In genomic region chr1:91847851-91848250, GRCh38 we compare ENCODE assay signal across 1 cellular context.
TF ChIP-seq lines count a peak whose summit lies in the region.

No MANE protein-coding gene starts in this region.

TF ChIP-seq in IMR-90, 13 proteins besides CTCF, POLR2A, EP300 and RAD21 (continued from another document):
- no peak for TF ChIP-seq SMC3 (IDR thresholded peaks at IDR 0.05; ENCODE audit: low read depth, low read length)
- no peak for TF ChIP-seq CHD1 (IDR thresholded peaks at IDR 0.05; ENCODE audit: low read depth, low read length)
- TF ChIP-seq RCOR1 (IDR thresholded peaks at IDR 0.05; ENCODE audit: insufficient replicate concordance, low read length) = no peak
- TF ChIP-seq, protein P1, sequence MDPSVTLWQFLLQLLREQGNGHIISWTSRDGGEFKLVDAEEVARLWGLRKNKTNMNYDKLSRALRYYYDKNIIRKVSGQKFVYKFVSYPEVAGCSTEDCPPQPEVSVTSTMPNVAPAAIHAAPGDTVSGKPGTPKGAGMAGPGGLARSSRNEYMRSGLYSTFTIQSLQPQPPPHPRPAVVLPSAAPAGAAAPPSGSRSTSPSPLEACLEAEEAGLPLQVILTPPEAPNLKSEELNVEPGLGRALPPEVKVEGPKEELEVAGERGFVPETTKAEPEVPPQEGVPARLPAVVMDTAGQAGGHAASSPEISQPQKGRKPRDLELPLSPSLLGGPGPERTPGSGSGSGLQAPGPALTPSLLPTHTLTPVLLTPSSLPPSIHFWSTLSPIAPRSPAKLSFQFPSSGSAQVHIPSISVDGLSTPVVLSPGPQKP (IDR thresholded peaks at IDR 0.05; ENCODE audit: borderline replicate concordance, low read depth, low read length) = no peak
- TF ChIP-seq RFX5 (IDR thresholded peaks at IDR 0.05; ENCODE audit: low read depth, low read length) = no peak
- no peak for TF ChIP-seq CEBPB (IDR thresholded peaks at IDR 0.05; ENCODE audit: low read depth, low read length)
- no peak for TF ChIP-seq BHLHE40 (IDR thresholded peaks at IDR 0.05; ENCODE audit: low read depth, low read length)
- TF ChIP-seq MXI1 (IDR thresholded peaks at IDR 0.05; ENCODE audit: borderline replicate concordance, low read depth, low read length) = no peak
- no peak for TF ChIP-seq MAFK (IDR thresholded peaks at IDR 0.05; ENCODE audit: low read depth, low read length)
- no peak for TF ChIP-seq USF2 (IDR thresholded peaks at IDR 0.05; ENCODE audit: low read depth, low read length)
- no peak for TF ChIP-seq MAZ (IDR thresholded peaks at IDR 0.05; ENCODE audit: borderline replicate concordance, low read depth, low read length)
- TF ChIP-seq NFE2L2 (IDR thresholded peaks at IDR 0.05; ENCODE audit: low read depth, low read length) = no peak
